ENCODE assay signal across 13 cellular contexts in genomic region chr21:28633803-28634572, GRCh38.
DNase-seq lines count a peak whose midpoint lies in the region; ATAC-seq, FAIRE-seq and TF ChIP-seq lines count a peak whose summit lies in the region.
"Had no signal": no experiment of that assay in that cellular context is flagged by ENCODE, and none has a peak within 500 bp of the region (broad histone marks: within the 10 kb centered on the region; RNA-seq: fewer than 3 reads in every experiment).

No MANE protein-coding gene starts in this region.

- no peak for FAIRE-seq in H54 (lab: Jason Lieb, UNC)
- FAIRE-seq: A549, GM12892, H1 had no signal

- H3K4me3 ChIP-seq in brain microvascular endothelial cell (ENCODE audit: low read depth, low read length): no peak overlapping the region
- no peak overlapping the region for H3K4me3 ChIP-seq in tibial artery
- H3K4me3 ChIP-seq: A549 had no signal

- H3K27ac ChIP-seq in brain microvascular endothelial cell (peak overlapping the region; percentile 77), tibial artery (peak overlapping the region; percentile 73 to 79)
- H3K27ac ChIP-seq: A549 had no signal

- peaks cover 0 to 48% (median 26%) of the 10 kb centered on the region in 4 donors for H3K4me1 ChIP-seq in tibial artery
- H3K4me1 ChIP-seq: A549 had no signal

- no peaks in the 10 kb centered on the region for H3K27me3 Mint-ChIP-seq in activated CD4-positive, alpha-beta T cell treated with anti-CD3 and anti-CD28 coated beads, Interleukin-2, amount 10 ng/mL, durations not matched to agents 24 days and 14 days
- H3K27me3 Mint-ChIP-seq in activated CD4-positive, alpha-beta T cell treated with anti-CD3 and anti-CD28 coated beads, Interleukin-2, amount 10 ng/mL, durations not matched to agents 7 days and 5 days: no peaks in the 10 kb centered on the region
- H3K27me3 Mint-ChIP-seq: brain had no signal

- peak overlapping the region; percentile 34 for H3K27ac Mint-ChIP-seq in activated CD4-positive, alpha-beta T cell treated with anti-CD3 and anti-CD28 coated beads, Interleukin-2, amount 10 ng/mL, durations not matched to agents 24 days and 14 days
- H3K27ac Mint-ChIP-seq in activated CD4-positive, alpha-beta T cell treated with anti-CD3 and anti-CD28 coated beads, Interleukin-2, amount 10 ng/mL, durations not matched to agents 7 days and 5 days: no peak overlapping the region
- H3K27ac Mint-ChIP-seq: brain had no signal

- intact Hi-C loops in activated CD4-positive, alpha-beta T cell treated with anti-CD3 and anti-CD28 coated beads, Interleukin-2, amount 10 ng/mL, durations not matched to agents 24 days and 14 days (cut with micrococcal nuclease): no loop called here
- intact Hi-C loops in left cardiac atrium (cut with DNase I) (loop anchor here (5.0 to 10.0 kb wide), 3 partner anchors 111 to 1787 kb away; partner anchors contain the start of gene ADAMTS1 (in 1 of the 2)), tibial artery (cut with DNase I; ENCODE audit: low total_unique reads) (no loop called here)

- TF ChIP-seq CTCF in brain microvascular endothelial cell (IDR thresholded peaks at IDR 0.05; ENCODE audit: low read depth, low read length, missing control alignments): no peak
- TF ChIP-seq CTCF in tibial artery (IDR thresholded peaks at IDR 0.05): no peak

- H3K9me3 Mint-ChIP-seq in activated CD4-positive, alpha-beta T cell treated with anti-CD3 and anti-CD28 coated beads, Interleukin-2, amount 10 ng/mL, durations not matched to agents 24 days and 14 days: peaks cover 11% of the 10 kb centered on the region
- H3K9me3 Mint-ChIP-seq in activated CD4-positive, alpha-beta T cell treated with anti-CD3 and anti-CD28 coated beads, Interleukin-2, amount 10 ng/mL, durations not matched to agents 7 days and 5 days: peaks cover 3% of the 10 kb centered on the region
- H3K9me3 Mint-ChIP-seq: brain had no signal

- H3K36me3 Mint-ChIP-seq in activated CD4-positive, alpha-beta T cell treated with anti-CD3 and anti-CD28 coated beads, Interleukin-2, amount 10 ng/mL, durations not matched to agents 24 days and 14 days (ENCODE audit: low read depth): peaks cover 6% of the 10 kb centered on the region
- peaks cover 6% of the 10 kb centered on the region for H3K36me3 Mint-ChIP-seq in activated CD4-positive, alpha-beta T cell treated with anti-CD3 and anti-CD28 coated beads, Interleukin-2, amount 10 ng/mL, durations not matched to agents 7 days and 5 days (ENCODE audit: low read depth)
- H3K36me3 Mint-ChIP-seq: brain had no signal

- peak; percentile 58 to 85 for ATAC-seq in left cardiac atrium
- ATAC-seq: A549 had no signal

- H3K27me3 ChIP-seq in brain microvascular endothelial cell (replicated peaks) (no peaks in the 10 kb centered on the region), tibial artery (no peaks in the 10 kb centered on the region)

- DNase-seq in activated CD4-positive, alpha-beta T cell treated with anti-CD3 and anti-CD28 coated beads, Interleukin-2, amount 10 ng/mL, durations not matched to agents 24 days and 14 days: no peak
- no peak for DNase-seq in activated CD4-positive, alpha-beta T cell treated with anti-CD3 and anti-CD28 coated beads, Interleukin-2, amount 10 ng/mL, durations not matched to agents 7 days and 5 days
- DNase-seq in brain microvascular endothelial cell (peak; percentile 90), left cardiac atrium (peak; percentile 81), tibial artery (peak; percentile 45 to 70), H54 (ENCODE audit: insufficient read length, low spot score) (no peak), NOMO-1 treated with dmso at 0.1 percent for 144 hours (lab: John Stamatoyannopoulos, UW; ENCODE audit: unreplicated experiment) (no peak), NCI-H128 (lab: John Stamatoyannopoulos, UW; ENCODE audit: unreplicated experiment) (no peak)
- DNase-seq: NCI-H510A had no signal

- CTCF ChIA-PET in activated CD4-positive, alpha-beta T cell treated with anti-CD3 and anti-CD28 coated beads, Interleukin-2, amount 10 ng/mL, durations not matched to agents 7 days and 5 days (lab: Charles Lee): interaction anchor here (0.6 kb wide), 1 partner anchor 22 kb away, joined by 3 read pairs; no protein-coding TSS in a partner anchor

- POLR2A ChIA-PET in activated CD4-positive, alpha-beta T cell treated with anti-CD3 and anti-CD28 coated beads, Interleukin-2, amount 10 ng/mL, durations not matched to agents 7 days and 5 days (lab: Charles Lee): interaction anchor here (0.6 kb wide), 1 partner anchor 649 kb away, joined by 4 read pairs; no protein-coding TSS in a partner anchor

- TF ChIP-seq POLR2A in H54 (IDR thresholded peaks at IDR 0.05; ENCODE audit: low read depth, low read length): no peak

- H3K4me3 Mint-ChIP-seq in activated CD4-positive, alpha-beta T cell treated with anti-CD3 and anti-CD28 coated beads, Interleukin-2, amount 10 ng/mL, durations not matched to agents 24 days and 14 days: no peak overlapping the region
- H3K4me3 Mint-ChIP-seq in activated CD4-positive, alpha-beta T cell treated with anti-CD3 and anti-CD28 coated beads, Interleukin-2, amount 10 ng/mL, durations not matched to agents 7 days and 5 days: no peak overlapping the region
- H3K4me3 Mint-ChIP-seq: brain had no signal

- no peaks in the 10 kb centered on the region for H3K36me3 ChIP-seq in brain microvascular endothelial cell (replicated peaks)
- H3K36me3 ChIP-seq in tibial artery: no peaks in the 10 kb centered on the region

- no peaks in the 10 kb centered on the region for H3K9me3 ChIP-seq in tibial artery
- H3K9me3 ChIP-seq: A549 had no signal

- peaks cover 16% of the 10 kb centered on the region for H3K4me1 Mint-ChIP-seq in activated CD4-positive, alpha-beta T cell treated with anti-CD3 and anti-CD28 coated beads, Interleukin-2, amount 10 ng/mL, durations not matched to agents 24 days and 14 days
- peaks cover 16% of the 10 kb centered on the region for H3K4me1 Mint-ChIP-seq in activated CD4-positive, alpha-beta T cell treated with anti-CD3 and anti-CD28 coated beads, Interleukin-2, amount 10 ng/mL, durations not matched to agents 7 days and 5 days
- H3K4me1 Mint-ChIP-seq: brain had no signal

- in situ Hi-C loops in brain microvascular endothelial cell (cut with HindIII; ENCODE audit: low pct_ligation_motif_present, low sequenced_read_pairs): no loop called here

Comparison
In these comparisons a context has a peak if more than half of its experiments do, and no peak if none do; other contexts are left out.
1. DNase-seq: peak in brain microvascular endothelial cell (single experiment), left cardiac atrium (single experiment) and tibial artery (2 of 2); none in activated CD4-positive, alpha-beta T cell treated with anti-CD3 and anti-CD28 coated beads, Interleukin-2, amount 10 ng/mL, durations not matched to agents 24 days and 14 days (single experiment), activated CD4-positive, alpha-beta T cell treated with anti-CD3 and anti-CD28 coated beads, Interleukin-2, amount 10 ng/mL, durations not matched to agents 7 days and 5 days (single experiment), H54 (single experiment), NOMO-1 treated with dmso at 0.1 percent for 144 hours (single experiment) and NCI-H128 (single experiment).
2. intact Hi-C loops: an anchor here in left cardiac atrium (5.0 to 10.0 kb wide); none called in activated CD4-positive, alpha-beta T cell treated with anti-CD3 and anti-CD28 coated beads, Interleukin-2, amount 10 ng/mL, durations not matched to agents 24 days and 14 days and tibial artery.